Comparison of ENCODE assay signal across 15 cellular contexts in genomic region chr5:140429724-140430123, GRCh38. TPM values are rescaled to one million over a fixed set of nuclear protein-coding genes. Genes with fewer than 3 reads are reported as not detected.
DNase-seq lines count a peak whose midpoint lies in the region; ATAC-seq and TF ChIP-seq lines count a peak whose summit lies in the region.
"Had no signal": no experiment of that assay in that cellular context is flagged by ENCODE, and none has a peak within 500 bp of the region (broad histone marks: within the 10 kb centered on the region; RNA-seq: fewer than 3 reads in every experiment).

No MANE protein-coding gene starts in this region.

- H3K36me3 Mint-ChIP-seq in activated T-cell treated with anti-CD3 and anti-CD28 coated beads, Interleukin-2, amount 50 U/mL, for 72 hours (ENCODE audit: insufficient read depth in 2 of 2): no peaks in the 10 kb centered on the region
- H3K36me3 Mint-ChIP-seq in activated T-cell treated with anti-CD3 and anti-CD28 coated beads, Interleukin-2, amount 50 U/mL, for 4 hours (ENCODE audit: insufficient read depth): peaks cover 11% of the 10 kb centered on the region
- H3K36me3 Mint-ChIP-seq in endothelial cell (ENCODE audit: low read depth, unreplicated experiment) (peaks cover 6% of the 10 kb centered on the region), memory B cell (peaks cover 10% of the 10 kb centered on the region)
- peaks cover 15% of the 10 kb centered on the region for H3K36me3 Mint-ChIP-seq in stimulated activated memory B cell treated with anti-CD40 and anti-IgM and Interleukin-4, amounts not matched to agents 10 μg/mL and 1 μg/mL and 100 μg/mL, for 72 hours

- no peak overlapping the region for H3K4me3 ChIP-seq in HEK293 (ENCODE audit: low read depth, low read length)
- H3K4me3 ChIP-seq: BLaER1 treated with 17β-estradiol and CSF1 and Interleukin-3, amounts not matched to agents 10 nM and 100 nM; GM12878; GM23338 had no signal

- H3K27me3 Mint-ChIP-seq in activated T-cell treated with anti-CD3 and anti-CD28 coated beads, Interleukin-2, amount 50 U/mL, for 72 hours (ENCODE audit: low read depth): no peaks in the 10 kb centered on the region
- no peaks in the 10 kb centered on the region for H3K27me3 Mint-ChIP-seq in activated T-cell treated with anti-CD3 and anti-CD28 coated beads, Interleukin-2, amount 50 U/mL, for 4 hours (ENCODE audit: low read depth)
- H3K27me3 Mint-ChIP-seq in endothelial cell (ENCODE audit: unreplicated experiment) (no peaks in the 10 kb centered on the region), memory B cell (no peaks in the 10 kb centered on the region)
- no peaks in the 10 kb centered on the region for H3K27me3 Mint-ChIP-seq in stimulated activated memory B cell treated with anti-CD40 and anti-IgM and Interleukin-4, amounts not matched to agents 10 μg/mL and 1 μg/mL and 100 μg/mL, for 72 hours
- H3K27me3 Mint-ChIP-seq: CD4-positive, CD25-positive, alpha-beta regulatory T cell had no signal

- H3K4me3 Mint-ChIP-seq in activated T-cell treated with anti-CD3 and anti-CD28 coated beads, Interleukin-2, amount 50 U/mL, for 72 hours: no peak overlapping the region
- H3K4me3 Mint-ChIP-seq in activated T-cell treated with anti-CD3 and anti-CD28 coated beads, Interleukin-2, amount 50 U/mL, for 4 hours: no peak overlapping the region
- H3K4me3 Mint-ChIP-seq in endothelial cell (ENCODE audit: unreplicated experiment): peak overlapping the region; percentile 7
- no peak overlapping the region for H3K4me3 Mint-ChIP-seq in memory B cell
- no peak overlapping the region for H3K4me3 Mint-ChIP-seq in stimulated activated memory B cell treated with anti-CD40 and anti-IgM and Interleukin-4, amounts not matched to agents 10 μg/mL and 1 μg/mL and 100 μg/mL, for 72 hours
- H3K4me3 Mint-ChIP-seq: CD4-positive, CD25-positive, alpha-beta regulatory T cell; GM23338 had no signal

- H3K27ac ChIP-seq in HEK293 (ENCODE audit: extremely low read depth, low read depth, low read length): no peak overlapping the region
- H3K27ac ChIP-seq: BLaER1 treated with 17β-estradiol and CSF1 and Interleukin-3, amounts not matched to agents 10 nM and 100 nM had no signal

- H3K4me1 ChIP-seq in HEK293 (ENCODE audit: control insufficient read depth, insufficient read depth, low read length): no peaks in the 10 kb centered on the region
- H3K4me1 ChIP-seq: BLaER1 treated with 17β-estradiol and CSF1 and Interleukin-3, amounts not matched to agents 10 nM and 100 nM had no signal

- CTCF ChIA-PET in HEK293 (lab: Yijun Ruan, JAX): interaction anchor here (0.7 to 1.1 kb wide), 3 partner anchors 10 to 56 kb away, joined by 3 to 4 read pairs (median 3); no protein-coding TSS in a partner anchor

- no peak for TF ChIP-seq CTCF in HEK293 (tag by site-specific recombination; IDR thresholded peaks at IDR 0.05)
- no peak for TF ChIP-seq CTCF in endothelial cell (IDR thresholded peaks at IDR 0.05; ENCODE audit: unreplicated experiment)

- POLR2A ChIA-PET in HEK293 (lab: Yijun Ruan, JAX): interaction anchor here (1.4 kb wide), 1 partner anchor 10 kb away, joined by 3 read pairs; no protein-coding TSS in a partner anchor

- H3K9me3 Mint-ChIP-seq in activated T-cell treated with anti-CD3 and anti-CD28 coated beads, Interleukin-2, amount 50 U/mL, for 72 hours: no peaks in the 10 kb centered on the region
- H3K9me3 Mint-ChIP-seq in activated T-cell treated with anti-CD3 and anti-CD28 coated beads, Interleukin-2, amount 50 U/mL, for 4 hours: no peaks in the 10 kb centered on the region
- no peaks in the 10 kb centered on the region for H3K9me3 Mint-ChIP-seq in endothelial cell (ENCODE audit: unreplicated experiment)
- H3K9me3 Mint-ChIP-seq in memory B cell: peaks cover 2% of the 10 kb centered on the region
- H3K9me3 Mint-ChIP-seq in stimulated activated memory B cell treated with anti-CD40 and anti-IgM and Interleukin-4, amounts not matched to agents 10 μg/mL and 1 μg/mL and 100 μg/mL, for 72 hours: peaks cover 3% of the 10 kb centered on the region

- H3K36me3 ChIP-seq in HEK293 (ENCODE audit: control insufficient read depth in 2 of 2, insufficient read depth in 1 of 2, low read length in 2 of 2): peaks cover 0 to 4% of the 10 kb centered on the region in 2 experiments; a peak in 1 of 3 replicates

- DNase-seq in activated T-cell treated with anti-CD3 and anti-CD28 coated beads, Interleukin-2, amount 50 U/mL, for 72 hours: no peak
- no peak for DNase-seq in activated T-cell treated with anti-CD3 and anti-CD28 coated beads, Interleukin-2, amount 50 U/mL, for 4 hours
- DNase-seq in endothelial cell (ENCODE audit: low spot score) (no peak), memory B cell (ENCODE audit: low spot score in 2 of 2) (no peak), RKO (ENCODE audit: low spot score) (no peak)
- DNase-seq: 8988T; Calu3; CD4-positive, CD25-positive, alpha-beta regulatory T cell; DMS 273 treated with DMSO at 0.1 percent for 48 hours; H7 had no signal

- no peaks in the 10 kb centered on the region for H3K9me3 ChIP-seq in HEK293 (ENCODE audit: control insufficient read depth, insufficient read depth, low read depth, low read length)

- H3K27ac Mint-ChIP-seq in activated T-cell treated with anti-CD3 and anti-CD28 coated beads, Interleukin-2, amount 50 U/mL, for 72 hours: peak overlapping the region; percentile 20
- H3K27ac Mint-ChIP-seq in endothelial cell (ENCODE audit: unreplicated experiment): no peak overlapping the region
- H3K27ac Mint-ChIP-seq in memory B cell: peak overlapping the region; percentile 35
- H3K27ac Mint-ChIP-seq in stimulated activated memory B cell treated with anti-CD40 and anti-IgM and Interleukin-4, amounts not matched to agents 10 μg/mL and 1 μg/mL and 100 μg/mL, for 72 hours: no peak overlapping the region
- H3K27ac Mint-ChIP-seq: GM23338 had no signal

- no peak for ATAC-seq in activated T-cell treated with anti-CD3 and anti-CD28 coated beads, Interleukin-2, amount 50 U/mL, for 72 hours (replicated peaks in 1 of 2)
- no peak for ATAC-seq in activated T-cell treated with anti-CD3 and anti-CD28 coated beads, Interleukin-2, amount 50 U/mL, for 4 hours
- ATAC-seq in memory B cell (ENCODE audit: low read depth): no peak
- no peak for ATAC-seq in stimulated activated memory B cell treated with anti-CD40 and anti-IgM and Interleukin-4, amounts not matched to agents 10 μg/mL and 1 μg/mL and 100 μg/mL, for 72 hours
- ATAC-seq: GM12878, GM23338 had no signal

- H3K4me1 Mint-ChIP-seq in activated T-cell treated with anti-CD3 and anti-CD28 coated beads, Interleukin-2, amount 50 U/mL, for 72 hours (ENCODE audit: low read depth): peaks cover 25% of the 10 kb centered on the region
- H3K4me1 Mint-ChIP-seq in activated T-cell treated with anti-CD3 and anti-CD28 coated beads, Interleukin-2, amount 50 U/mL, for 4 hours (ENCODE audit: low read depth): peaks cover 30% of the 10 kb centered on the region
- no peaks in the 10 kb centered on the region for H3K4me1 Mint-ChIP-seq in endothelial cell (ENCODE audit: unreplicated experiment)
- peaks cover 17% of the 10 kb centered on the region for H3K4me1 Mint-ChIP-seq in memory B cell
- H3K4me1 Mint-ChIP-seq in stimulated activated memory B cell treated with anti-CD40 and anti-IgM and Interleukin-4, amounts not matched to agents 10 μg/mL and 1 μg/mL and 100 μg/mL, for 72 hours: peaks cover 35% of the 10 kb centered on the region
- H3K4me1 Mint-ChIP-seq: GM23338 had no signal

TF ChIP-seq in HEK293, 187 proteins besides CTCF, POLR2A, EP300 and RAD21:
- peak; percentile 48; the same call in 1 of the 2 replicates for TF ChIP-seq SCRT2 (tag by site-specific recombination; IDR thresholded peaks at IDR 0.05)
- no peak for TF ChIP-seq ZNF600 (tag by site-specific recombination; IDR thresholded peaks at IDR 0.05)

RNA-seq across cellular contexts. Expression of gene ANKHD1, which starts 28.1 kb away (rescaled TPM):
- total RNA-seq in activated T-cell treated with anti-CD3 and anti-CD28 coated beads, Interleukin-2, amount 50 U/mL, for 72 hours: 100 to 1,000 TPM; 122 to 140 TPM
- 100 to 1,000 TPM in 1 of 3 donors, 10 to 100 TPM in 2; 88.6 to 102 (median 95.1) TPM for total RNA-seq in activated T-cell treated with anti-CD3 and anti-CD28 coated beads, Interleukin-2, amount 50 U/mL, for 4 hours
- total RNA-seq in endothelial cell (ENCODE audit: unreplicated experiment): 138 TPM

Comparison
In these comparisons a context has a peak if more than half of its experiments do, and no peak if none do; other contexts are left out.
1. H3K27ac Mint-ChIP-seq: peak in activated T-cell treated with anti-CD3 and anti-CD28 coated beads, Interleukin-2, amount 50 U/mL, for 72 hours (single experiment) and memory B cell (single experiment); none in endothelial cell (single experiment) and stimulated activated memory B cell treated with anti-CD40 and anti-IgM and Interleukin-4, amounts not matched to agents 10 μg/mL and 1 μg/mL and 100 μg/mL, for 72 hours (single experiment).